In the genomic region with DNA sequence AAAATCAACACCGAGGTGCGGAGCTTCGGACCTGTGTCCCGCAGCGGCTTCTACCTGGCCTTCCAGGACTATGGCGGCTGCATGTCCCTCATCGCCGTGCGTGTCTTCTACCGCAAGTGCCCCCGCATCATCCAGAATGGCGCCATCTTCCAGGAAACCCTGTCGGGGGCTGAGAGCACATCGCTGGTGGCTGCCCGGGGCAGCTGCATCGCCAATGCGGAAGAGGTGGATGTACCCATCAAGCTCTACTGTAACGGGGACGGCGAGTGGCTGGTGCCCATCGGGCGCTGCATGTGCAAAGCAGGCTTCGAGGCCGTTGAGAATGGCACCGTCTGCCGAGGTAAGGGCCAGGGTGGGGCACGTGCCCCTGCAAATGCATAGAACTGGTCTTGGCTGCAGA, we compare ENCODE assay signal across 28 cellular contexts.
"Had no signal": no experiment of that assay in that cellular context is flagged by ENCODE, and none has a peak within 500 bp of the region (broad histone marks: within the 10 kb centered on the region; RNA-seq: fewer than 3 reads in every experiment).

No MANE protein-coding gene starts in this region.

- H3K4me3 Mint-ChIP-seq: natural killer cell treated with Interleukin-12 subunit alpha and Interleukin-12 subunit beta and Interleukin-15 and Interleukin-18, amount 100 ng/mL, for 72 hours; nephron progenitor cell; neural crest cell; stimulated activated effector memory CD8-positive, alpha-beta T cell treated with anti-CD3 and anti-CD28 coated beads, Interleukin-12 subunit alpha, Interleukin-12 subunit beta, amount 100 ng/mL, for 72 hours; stimulated activated naive B cell treated with anti-CD40 and anti-IgM and Interleukin-4, amounts not matched to agents 10 μg/mL and 1 μg/mL and 100 μg/mL, for 72 hours; stimulated activated naive CD8-positive, alpha-beta T cell treated with anti-CD3 and anti-CD28 coated beads, Interleukin-15, Interleukin-2, amounts not matched to agents 100 ng/mL and 50 ng/mL, for 24 hours had no signal

- H3K9me3 Mint-ChIP-seq: natural killer cell treated with Interleukin-12 subunit alpha and Interleukin-12 subunit beta and Interleukin-15 and Interleukin-18, amount 100 ng/mL, for 72 hours; nephron progenitor cell; neural crest cell; stimulated activated effector memory CD8-positive, alpha-beta T cell treated with anti-CD3 and anti-CD28 coated beads, Interleukin-12 subunit alpha, Interleukin-12 subunit beta, amount 100 ng/mL, for 72 hours; stimulated activated naive CD8-positive, alpha-beta T cell treated with anti-CD3 and anti-CD28 coated beads, Interleukin-15, Interleukin-2, amounts not matched to agents 100 ng/mL and 50 ng/mL, for 24 hours had no signal

- H3K36me3 ChIP-seq: ovary, right lobe of liver, sigmoid colon, stomach, thoracic aorta, thyroid gland, upper lobe of left lung, vagina had no signal

- H3K4me3 ChIP-seq: ovary, psoas muscle, right lobe of liver, sigmoid colon, stomach, thoracic aorta, thyroid gland, tibial nerve, upper lobe of left lung, vagina had no signal

- H3K27me3 ChIP-seq: ovary, right lobe of liver, sigmoid colon, thyroid gland, tibial nerve, upper lobe of left lung, vagina had no signal

- H3K4me1 Mint-ChIP-seq: stimulated activated effector memory CD8-positive, alpha-beta T cell treated with anti-CD3 and anti-CD28 coated beads, Interleukin-12 subunit alpha, Interleukin-12 subunit beta, amount 100 ng/mL, for 72 hours; stimulated activated naive B cell treated with anti-CD40 and anti-IgM and Interleukin-4, amounts not matched to agents 10 μg/mL and 1 μg/mL and 100 μg/mL, for 72 hours had no signal

- H2AFZ ChIP-seq: parathyroid adenoma had no signal

- H3K9ac ChIP-seq: parathyroid adenoma had no signal

- ATAC-seq: natural killer cell treated with Interleukin-12 subunit alpha and Interleukin-12 subunit beta and Interleukin-15 and Interleukin-18, amount 100 ng/mL, for 72 hours; psoas muscle; right cardiac atrium; right lobe of liver; stimulated activated effector memory CD8-positive, alpha-beta T cell treated with anti-CD3 and anti-CD28 coated beads, Interleukin-12 subunit alpha, Interleukin-12 subunit beta, amount 100 ng/mL, for 72 hours; stimulated activated naive B cell treated with anti-CD40 and anti-IgM and Interleukin-4, amounts not matched to agents 10 μg/mL and 1 μg/mL and 100 μg/mL, for 72 hours had no signal

- H3K36me3 Mint-ChIP-seq: natural killer cell treated with Interleukin-12 subunit alpha and Interleukin-12 subunit beta and Interleukin-15 and Interleukin-18, amount 100 ng/mL, for 72 hours; stimulated activated effector memory CD8-positive, alpha-beta T cell treated with anti-CD3 and anti-CD28 coated beads, Interleukin-12 subunit alpha, Interleukin-12 subunit beta, amount 100 ng/mL, for 72 hours; stimulated activated naive B cell treated with anti-CD40 and anti-IgM and Interleukin-4, amounts not matched to agents 10 μg/mL and 1 μg/mL and 100 μg/mL, for 72 hours had no signal

- H3K27me3 Mint-ChIP-seq: progenitor cell of endocrine pancreas; stimulated activated naive CD8-positive, alpha-beta T cell treated with anti-CD3 and anti-CD28 coated beads, Interleukin-15, Interleukin-2, amounts not matched to agents 100 ng/mL and 50 ng/mL, for 24 hours had no signal

- H3K9me3 ChIP-seq: ovary, psoas muscle, right lobe of liver, sigmoid colon, stomach, thoracic aorta, thyroid gland, tibial nerve, upper lobe of left lung, vagina had no signal

- H3K27ac Mint-ChIP-seq: natural killer cell treated with Interleukin-12 subunit alpha and Interleukin-12 subunit beta and Interleukin-15 and Interleukin-18, amount 100 ng/mL, for 72 hours; nephron progenitor cell; progenitor cell of endocrine pancreas; stimulated activated effector memory CD8-positive, alpha-beta T cell treated with anti-CD3 and anti-CD28 coated beads, Interleukin-12 subunit alpha, Interleukin-12 subunit beta, amount 100 ng/mL, for 72 hours; stimulated activated naive B cell treated with anti-CD40 and anti-IgM and Interleukin-4, amounts not matched to agents 10 μg/mL and 1 μg/mL and 100 μg/mL, for 72 hours; stimulated activated naive CD8-positive, alpha-beta T cell treated with anti-CD3 and anti-CD28 coated beads, Interleukin-15, Interleukin-2, amounts not matched to agents 100 ng/mL and 50 ng/mL, for 24 hours had no signal

- H3K4me1 ChIP-seq: psoas muscle, right lobe of liver, stomach had no signal

- H3K27ac ChIP-seq: ovary, parathyroid adenoma, psoas muscle, right lobe of liver, sigmoid colon, stomach, thoracic aorta, thyroid gland, tibial nerve, upper lobe of left lung, vagina had no signal

- DNase-seq: nephron progenitor cell; occipital lobe; ovary; posterior cingulate gyrus; psoas muscle; right cardiac atrium; right lobe of liver; sigmoid colon; small intestine; stimulated activated CD4-positive, alpha-beta T cell treated with anti-CD3 and anti-CD28 coated beads, Interleukin-15, amount 100 ng/mL, for 24 hours; stimulated activated CD4-positive, alpha-beta T cell treated with anti-CD3 and anti-CD28 coated beads, Interleukin-2, amount 100 ng/mL, for 24 hours; stimulated activated CD4-positive, alpha-beta T cell treated with anti-CD3 and anti-CD28 coated beads, Interleukin-2, amount 100 ng/mL, for 48 hours; stimulated activated CD4-positive, alpha-beta T cell treated with anti-CD3 and anti-CD28 coated beads, Interleukin-4, amount 100 ng/mL, for 24 hours; stimulated activated naive B cell treated with anti-CD40 and anti-IgM and Interleukin-4, amounts not matched to agents 10 μg/mL and 1 μg/mL and 100 μg/mL, for 72 hours; stimulated activated naive CD4-positive, alpha-beta T cell treated with Interleukin-2 at 50 U/mL for 16 hours; stomach; thyroid gland; trophoblast cell had no signal
